Comparison of ENCODE assay signal across 21 cellular contexts in the genomic region with DNA sequence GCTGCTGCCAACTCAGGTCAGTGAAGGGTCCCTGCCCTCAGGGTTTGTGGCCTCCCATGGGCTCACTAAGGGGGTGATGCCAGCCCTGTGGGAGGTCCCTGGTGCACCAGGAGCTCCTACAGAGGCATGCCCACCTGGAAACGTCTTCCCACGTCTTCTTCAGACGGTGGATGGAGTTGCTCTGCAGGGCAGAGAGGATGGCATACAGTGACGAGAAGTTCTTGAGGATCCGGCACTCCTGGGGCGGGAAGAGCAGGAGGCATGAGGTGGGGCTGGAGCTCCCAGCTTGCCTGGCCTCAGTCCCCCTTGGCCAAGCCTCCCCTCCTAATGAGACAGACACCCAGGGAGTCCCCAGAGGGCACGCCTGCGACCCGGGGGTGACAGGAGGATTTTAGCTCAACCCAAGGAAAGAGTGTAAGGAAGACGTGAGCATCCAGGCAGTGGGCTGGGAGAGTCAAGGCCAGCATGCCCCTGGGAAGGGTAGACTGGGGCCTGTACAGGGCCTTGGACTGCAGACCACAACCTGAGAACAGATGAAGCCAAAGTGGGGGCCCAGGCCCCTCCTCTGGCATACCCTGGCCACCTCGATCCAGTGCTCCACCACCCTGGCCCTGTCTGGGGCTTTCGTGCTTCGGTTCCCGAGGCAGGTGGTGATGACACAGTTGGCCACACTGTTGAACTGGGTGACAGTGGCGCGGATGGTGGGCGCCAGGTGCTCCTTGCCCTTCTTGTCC. TPM values are rescaled to one million over a fixed set of nuclear protein-coding genes. Genes with fewer than 3 reads are reported as not detected.
A peak's percentile ranks its signal among the peaks of the same experiment; 100 is the strongest.
DNase-seq lines count a peak whose midpoint lies in the region; ATAC-seq and TF ChIP-seq lines count a peak whose summit lies in the region.
"Had no signal": no experiment of that assay in that cellular context is flagged by ENCODE, and none has a peak within 500 bp of the region (broad histone marks: within the 10 kb centered on the region; RNA-seq: fewer than 3 reads in every experiment).

No MANE protein-coding gene starts in this region.

- no peaks in the 10 kb centered on the region for H3K27me3 Mint-ChIP-seq in activated CD8-positive, alpha-beta T cell treated with anti-CD3 and anti-CD28 coated beads, Interleukin-2, amount 10 ng/mL, durations not matched to agents 7 days and 5 days (ENCODE audit: low read depth)
- H3K27me3 Mint-ChIP-seq in activated CD8-positive, alpha-beta T cell treated with anti-CD3 and anti-CD28 coated beads for 36 hours: no peaks in the 10 kb centered on the region
- H3K27me3 Mint-ChIP-seq in stimulated activated memory B cell treated with anti-CD40 and anti-IgM and Interleukin-4, amounts not matched to agents 10 μg/mL and 1 μg/mL and 100 μg/mL, for 72 hours: no peaks in the 10 kb centered on the region
- H3K27me3 Mint-ChIP-seq in CD4-positive, alpha-beta T cell: no peaks in the 10 kb centered on the region
- H3K27me3 Mint-ChIP-seq: activated CD4-positive, alpha-beta memory T cell treated with anti-CD3 and anti-CD28 coated beads, Interleukin-2, amount 10 ng/mL, durations not matched to agents 7 days and 5 days had no signal

- no peak for TF ChIP-seq CTCF in activated CD8-positive, alpha-beta T cell treated with anti-CD3 and anti-CD28 coated beads for 36 hours (IDR thresholded peaks at IDR 0.05)
- TF ChIP-seq CTCF in RWPE1 (conservative IDR thresholded peaks at IDR 0.05; ENCODE audit: low read depth) (no peak), left lung (IDR thresholded peaks at IDR 0.05) (no peak), WERI-Rb-1 (IDR thresholded peaks at IDR 0.05; ENCODE audit: low read depth, low read length) (no peak)
- no peak for TF ChIP-seq CTCF in CD4-positive, alpha-beta T cell (IDR thresholded peaks at IDR 0.05)

- in situ Hi-C loops in GM23248 (cut with MboI): loop anchor here (5.0 kb wide), 1 partner anchor 41 kb away; no protein-coding TSS in a partner anchor

- CTCF ChIA-PET in activated CD8-positive, alpha-beta T cell treated with anti-CD3 and anti-CD28 coated beads, Interleukin-2, amount 10 ng/mL, durations not matched to agents 7 days and 5 days (lab: Charles Lee): interaction anchor here (0.8 to 22.3 kb wide), 5 partner anchors 11 to 85 kb away, joined by 3 to 421 read pairs (median 3); no protein-coding TSS in a partner anchor
- CTCF ChIA-PET in activated CD8-positive, alpha-beta T cell treated with anti-CD3 and anti-CD28 coated beads for 36 hours (lab: Charles Lee): interaction anchor here (0.8 to 22.4 kb wide), 5 partner anchors 9 to 85 kb away, joined by 3 to 376 read pairs (median 3); no protein-coding TSS in a partner anchor
- CTCF ChIA-PET in RWPE1 (lab: Yijun Ruan, JAX): interaction anchor here (0.5 to 3.0 kb wide), 4 partner anchors 8 to 60 kb away, joined by 3 to 31 read pairs (median 11); no protein-coding TSS in a partner anchor
- CTCF ChIA-PET in CD4-positive, alpha-beta T cell (lab: Charles Lee): interaction anchor here (1.3 kb wide), 2 partner anchors 38 to 41 kb away, joined by 3 to 6 read pairs (median 6); no protein-coding TSS in a partner anchor

- H4K20me1 ChIP-seq in GM23248 (ENCODE audit: insufficient read depth): no peaks in the 10 kb centered on the region

- H3K27ac Mint-ChIP-seq in activated CD8-positive, alpha-beta T cell treated with anti-CD3 and anti-CD28 coated beads, Interleukin-2, amount 10 ng/mL, durations not matched to agents 7 days and 5 days: peak overlapping the region; percentile 43
- no peak overlapping the region for H3K27ac Mint-ChIP-seq in activated CD8-positive, alpha-beta T cell treated with anti-CD3 and anti-CD28 coated beads for 36 hours
- H3K27ac Mint-ChIP-seq in stimulated activated memory B cell treated with anti-CD40 and anti-IgM and Interleukin-4, amounts not matched to agents 10 μg/mL and 1 μg/mL and 100 μg/mL, for 72 hours: no peak overlapping the region
- no peak overlapping the region for H3K27ac Mint-ChIP-seq in CD4-positive, alpha-beta T cell
- H3K27ac Mint-ChIP-seq: activated CD4-positive, alpha-beta memory T cell treated with anti-CD3 and anti-CD28 coated beads, Interleukin-2, amount 10 ng/mL, durations not matched to agents 7 days and 5 days had no signal

- H3K36me3 ChIP-seq in left lung: peaks cover 0 to 98% of the 10 kb centered on the region in 2 donors
- H3K36me3 ChIP-seq in WERI-Rb-1: peaks cover 97% of the 10 kb centered on the region
- H3K36me3 ChIP-seq in GM23248 (ENCODE audit: low read depth): peaks cover 8% of the 10 kb centered on the region; the same call in 1 of the 2 replicates

- H3K27me3 ChIP-seq in left lung (no peaks in the 10 kb centered on the region), WERI-Rb-1 (ENCODE audit: insufficient read depth, low read depth, severe bottlenecking) (no peaks in the 10 kb centered on the region), GM23248 (replicated peaks; ENCODE audit: insufficient read depth) (no peaks in the 10 kb centered on the region)
- H3K27me3 ChIP-seq in CD4-positive, alpha-beta T cell (ENCODE audit: control insufficient read depth, insufficient read depth, low read length): no peaks in the 10 kb centered on the region

- no peaks in the 10 kb centered on the region for H3F3A ChIP-seq in GM23248 (ENCODE audit: insufficient read depth)

- H3K4me1 ChIP-seq in left lung: peaks cover 0 to 14% of the 10 kb centered on the region in 2 donors
- no peaks in the 10 kb centered on the region for H3K4me1 ChIP-seq in GM23248 (ENCODE audit: insufficient read depth)

- H3K9ac ChIP-seq in GM23248: no peak overlapping the region

- intact Hi-C loops in activated CD8-positive, alpha-beta T cell treated with anti-CD3 and anti-CD28 coated beads for 36 hours (cut with micrococcal nuclease): no loop called here
- intact Hi-C loops in left lung (cut with DNase I): no loop called here
- intact Hi-C loops in CD4-positive, alpha-beta T cell (cut with DNase I, micrococcal nuclease): no loop called here

- H3K4me1 Mint-ChIP-seq in activated CD8-positive, alpha-beta T cell treated with anti-CD3 and anti-CD28 coated beads, Interleukin-2, amount 10 ng/mL, durations not matched to agents 7 days and 5 days (ENCODE audit: low read depth): peaks cover 8% of the 10 kb centered on the region
- peaks cover 3% of the 10 kb centered on the region for H3K4me1 Mint-ChIP-seq in activated CD8-positive, alpha-beta T cell treated with anti-CD3 and anti-CD28 coated beads for 36 hours (ENCODE audit: low read depth)
- peaks cover 4% of the 10 kb centered on the region for H3K4me1 Mint-ChIP-seq in stimulated activated memory B cell treated with anti-CD40 and anti-IgM and Interleukin-4, amounts not matched to agents 10 μg/mL and 1 μg/mL and 100 μg/mL, for 72 hours
- H3K4me1 Mint-ChIP-seq in CD4-positive, alpha-beta T cell (ENCODE audit: low read depth): no peaks in the 10 kb centered on the region

- H3K79me2 ChIP-seq in GM23248 (ENCODE audit: insufficient read depth): 0 out of 2 replicates have a peak, but pooled peaks cover 6% of the 10 kb centered on the region

- no peak overlapping the region for H2AFZ ChIP-seq in GM23248

- POLR2A ChIA-PET in activated CD8-positive, alpha-beta T cell treated with anti-CD3 and anti-CD28 coated beads, Interleukin-2, amount 10 ng/mL, durations not matched to agents 7 days and 5 days (lab: Charles Lee): interaction anchor here (0.6 kb wide), 1 partner anchor 625 kb away, joined by 3 read pairs; no protein-coding TSS in a partner anchor
- POLR2A ChIA-PET in activated CD8-positive, alpha-beta T cell treated with anti-CD3 and anti-CD28 coated beads for 36 hours (lab: Charles Lee): interaction anchor here (1.0 to 2.3 kb wide), 2 partner anchors 8 to 38 kb away, joined by 4 to 9 read pairs; no protein-coding TSS in a partner anchor
- POLR2A ChIA-PET in RWPE1 (lab: Yijun Ruan, JAX; ENCODE audit: low non-redundant PET): no interaction called here
- POLR2A ChIA-PET in CD4-positive, alpha-beta T cell (lab: Charles Lee): interaction anchor here (1.3 to 1.6 kb wide), 2 partner anchors 9 to 38 kb away, joined by 3 read pairs; no protein-coding TSS in a partner anchor

- H3K9me2 ChIP-seq in GM23248 (ENCODE audit: insufficient read depth): no peaks in the 10 kb centered on the region

- H3K9me3 ChIP-seq in left lung (no peaks in the 10 kb centered on the region), WERI-Rb-1 (ENCODE audit: severe bottlenecking) (no peaks in the 10 kb centered on the region), GM23248 (ENCODE audit: low read depth) (no peaks in the 10 kb centered on the region)
- no peaks in the 10 kb centered on the region for H3K9me3 ChIP-seq in CD4-positive, alpha-beta T cell (ENCODE audit: control insufficient read depth, low read length)

- 90 to 93% methylated on average over 15 to 17 of the region's 17 CpGs for WGBS in GM23248 (ENCODE audit: low coverage in 1 of 2, low lambda C conversion rate in 2 of 2, missing lambda C conversion rate in 2 of 2), 2 experiments

- peak overlapping the region; percentile 30 for H3K27ac ChIP-seq in RWPE1
- no peak overlapping the region for H3K27ac ChIP-seq in left lung
- no peak overlapping the region for H3K27ac ChIP-seq in WERI-Rb-1
- no peak overlapping the region for H3K27ac ChIP-seq in CD4-positive, alpha-beta T cell (ENCODE audit: low read depth, low read length)
- no peak overlapping the region for H3K27ac ChIP-seq in GM23248

- no peak for ATAC-seq in activated CD8-positive, alpha-beta T cell treated with anti-CD3 and anti-CD28 coated beads, Interleukin-2, amount 10 ng/mL, durations not matched to agents 7 days and 5 days
- ATAC-seq in activated CD8-positive, alpha-beta T cell treated with anti-CD3 and anti-CD28 coated beads for 36 hours: no peak
- ATAC-seq in left lung: no peak
- peak; percentile 28 for ATAC-seq in stimulated activated memory B cell treated with anti-CD40 and anti-IgM and Interleukin-4, amounts not matched to agents 10 μg/mL and 1 μg/mL and 100 μg/mL, for 72 hours
- no peak for ATAC-seq in CD4-positive, alpha-beta T cell (ENCODE audit: poor library complexity)
- ATAC-seq: right cardiac atrium had no signal

- no peak overlapping the region for H3K4me2 ChIP-seq in GM23248 (ENCODE audit: unreplicated experiment)

- H3K36me3 Mint-ChIP-seq in activated CD8-positive, alpha-beta T cell treated with anti-CD3 and anti-CD28 coated beads, Interleukin-2, amount 10 ng/mL, durations not matched to agents 7 days and 5 days (ENCODE audit: low read depth): peaks cover 52% of the 10 kb centered on the region
- peaks cover 42% of the 10 kb centered on the region for H3K36me3 Mint-ChIP-seq in activated CD8-positive, alpha-beta T cell treated with anti-CD3 and anti-CD28 coated beads for 36 hours (ENCODE audit: low read depth)
- H3K36me3 Mint-ChIP-seq in stimulated activated memory B cell treated with anti-CD40 and anti-IgM and Interleukin-4, amounts not matched to agents 10 μg/mL and 1 μg/mL and 100 μg/mL, for 72 hours: peaks cover 66% of the 10 kb centered on the region
- H3K36me3 Mint-ChIP-seq in CD4-positive, alpha-beta T cell (ENCODE audit: low read depth): peaks cover 78% of the 10 kb centered on the region

- no peak overlapping the region for H3K4me3 Mint-ChIP-seq in activated CD8-positive, alpha-beta T cell treated with anti-CD3 and anti-CD28 coated beads, Interleukin-2, amount 10 ng/mL, durations not matched to agents 7 days and 5 days
- no peak overlapping the region for H3K4me3 Mint-ChIP-seq in activated CD8-positive, alpha-beta T cell treated with anti-CD3 and anti-CD28 coated beads for 36 hours
- no peak overlapping the region for H3K4me3 Mint-ChIP-seq in stimulated activated memory B cell treated with anti-CD40 and anti-IgM and Interleukin-4, amounts not matched to agents 10 μg/mL and 1 μg/mL and 100 μg/mL, for 72 hours
- H3K4me3 Mint-ChIP-seq in CD4-positive, alpha-beta T cell: no peak overlapping the region
- H3K4me3 Mint-ChIP-seq: activated CD4-positive, alpha-beta memory T cell treated with anti-CD3 and anti-CD28 coated beads, Interleukin-2, amount 10 ng/mL, durations not matched to agents 7 days and 5 days had no signal

- H3K4me3 ChIP-seq in left lung (no peak overlapping the region), WERI-Rb-1 (ENCODE audit: low read depth, low read length) (no peak overlapping the region), GM23248 (no peak overlapping the region)

- H3K9me3 Mint-ChIP-seq in activated CD8-positive, alpha-beta T cell treated with anti-CD3 and anti-CD28 coated beads, Interleukin-2, amount 10 ng/mL, durations not matched to agents 7 days and 5 days (ENCODE audit: insufficient read depth): no peaks in the 10 kb centered on the region
- H3K9me3 Mint-ChIP-seq in activated CD8-positive, alpha-beta T cell treated with anti-CD3 and anti-CD28 coated beads for 36 hours: no peaks in the 10 kb centered on the region
- no peaks in the 10 kb centered on the region for H3K9me3 Mint-ChIP-seq in stimulated activated memory B cell treated with anti-CD40 and anti-IgM and Interleukin-4, amounts not matched to agents 10 μg/mL and 1 μg/mL and 100 μg/mL, for 72 hours
- no peaks in the 10 kb centered on the region for H3K9me3 Mint-ChIP-seq in CD4-positive, alpha-beta T cell
- H3K9me3 Mint-ChIP-seq: activated CD4-positive, alpha-beta memory T cell treated with anti-CD3 and anti-CD28 coated beads, Interleukin-2, amount 10 ng/mL, durations not matched to agents 7 days and 5 days had no signal

- no peak for DNase-seq in activated CD8-positive, alpha-beta T cell treated with anti-CD3 and anti-CD28 coated beads, Interleukin-2, amount 10 ng/mL, durations not matched to agents 7 days and 5 days
- no peak for DNase-seq in activated CD8-positive, alpha-beta T cell treated with anti-CD3 and anti-CD28 coated beads for 36 hours
- DNase-seq in RWPE1 (ENCODE audit: low spot score) (no peak), left lung (peak; percentile 28 to 47), WERI-Rb-1 (no peak), GM23248 (no peak)
- no peak for DNase-seq in CD4-positive, alpha-beta T cell
- DNase-seq: 8988T; activated CD4-positive, alpha-beta memory T cell treated with anti-CD3 and anti-CD28 coated beads, Interleukin-2, amount 10 ng/mL, durations not matched to agents 7 days and 5 days; amygdala; central memory CD4-positive, alpha-beta T cell; effector memory CD4-positive, alpha-beta T cell; GOT3; NCI-H1105; NCI-H2081 treated with DMSO at 0.1 percent for 48 hours; NCI-H524 treated with DMSO at 0.1 percent for 48 hours; nucleus accumbens; SHP77; stimulated activated naive CD4-positive, alpha-beta T cell treated with Interleukin-2 at 50 U/mL for 16 hours had no signal

RNA-seq across cellular contexts. Expression of gene RALGDS, which starts 14.4 kb away (rescaled TPM):
- 100 to 1,000 TPM in 1 of 2 experiments, 10 to 100 TPM in 1; 85.7 to 102 TPM for total RNA-seq in activated CD8-positive, alpha-beta T cell treated with anti-CD3 and anti-CD28 coated beads, Interleukin-2, amount 10 ng/mL, durations not matched to agents 7 days and 5 days
- total RNA-seq in activated CD8-positive, alpha-beta T cell treated with anti-CD3 and anti-CD28 coated beads for 36 hours: 10 to 100 TPM; 80.5 to 88.2 TPM
- 10 to 100 TPM; 56.4 to 58.9 TPM for total RNA-seq in left lung
- 100 to 1,000 TPM; 166 to 168 TPM for total RNA-seq in CD4-positive, alpha-beta T cell
- total RNA-seq in GM23248 (2014; rRNA removed; shearing (Covaris generic)): 21.7 and 51.7 TPM in 2 replicates
- polyA plus RNA-seq in GM23248 (2016; fragmentation: Nextera tagmentation; extraction: Ambion mirVana): 8.5 and 8.9 TPM in 2 replicates

RNA-seq across cellular contexts. Expression of gene CEL, which starts 44.9 kb away (rescaled TPM):
- total RNA-seq in activated CD8-positive, alpha-beta T cell treated with anti-CD3 and anti-CD28 coated beads, Interleukin-2, amount 10 ng/mL, durations not matched to agents 7 days and 5 days: 1 to 10 TPM; 2.4 to 2.8 TPM
- total RNA-seq in activated CD8-positive, alpha-beta T cell treated with anti-CD3 and anti-CD28 coated beads for 36 hours: 1 to 10 TPM; 2.9 to 3.0 TPM
- total RNA-seq in left lung: 1 to 10 TPM in 1 of 2 donors, under 1 TPM in 1; 0.47 to 1.1 TPM
- under 1 TPM; 0.16 to 0.39 TPM for total RNA-seq in CD4-positive, alpha-beta T cell
- total RNA-seq in GM23248 (2014; rRNA removed; shearing (Covaris generic)): 0.22 TPM in 1 of 2 replicates, not detected in the other
- polyA plus RNA-seq in GM23248 (2016; fragmentation: Nextera tagmentation; extraction: Ambion mirVana): 0.13 TPM in 1 of 2 replicates, not detected in the other

RNA-seq across cellular contexts. Expression of gene GBGT1, which starts 57.0 kb away (rescaled TPM):
- total RNA-seq in activated CD8-positive, alpha-beta T cell treated with anti-CD3 and anti-CD28 coated beads, Interleukin-2, amount 10 ng/mL, durations not matched to agents 7 days and 5 days: 1 to 10 TPM; 3.1 to 4.1 TPM
- 1 to 10 TPM; 3.6 to 4.1 TPM for total RNA-seq in activated CD8-positive, alpha-beta T cell treated with anti-CD3 and anti-CD28 coated beads for 36 hours
- total RNA-seq in left lung: 10 to 100 TPM; 22.2 to 45.1 TPM
- 1 to 10 TPM; 1.3 to 1.8 TPM for total RNA-seq in CD4-positive, alpha-beta T cell
- 2.7 and 3.1 TPM in 2 replicates for total RNA-seq in GM23248 (2014; rRNA removed; shearing (Covaris generic))
- polyA plus RNA-seq in GM23248 (2016; fragmentation: Nextera tagmentation; extraction: Ambion mirVana): 0.95 and 1.3 TPM in 2 replicates

Comparison
In these comparisons a context has a peak if more than half of its experiments do, and no peak if none do; other contexts are left out.
1. DNase-seq: peak in left lung (2 of 2); none in activated CD8-positive, alpha-beta T cell treated with anti-CD3 and anti-CD28 coated beads, Interleukin-2, amount 10 ng/mL, durations not matched to agents 7 days and 5 days (single experiment), activated CD8-positive, alpha-beta T cell treated with anti-CD3 and anti-CD28 coated beads for 36 hours (single experiment), RWPE1 (single experiment), WERI-Rb-1 (single experiment), CD4-positive, alpha-beta T cell (0 of 10) and GM23248 (single experiment).